Comparison of ENCODE assay signal across 1 cellular context in the genomic region with DNA sequence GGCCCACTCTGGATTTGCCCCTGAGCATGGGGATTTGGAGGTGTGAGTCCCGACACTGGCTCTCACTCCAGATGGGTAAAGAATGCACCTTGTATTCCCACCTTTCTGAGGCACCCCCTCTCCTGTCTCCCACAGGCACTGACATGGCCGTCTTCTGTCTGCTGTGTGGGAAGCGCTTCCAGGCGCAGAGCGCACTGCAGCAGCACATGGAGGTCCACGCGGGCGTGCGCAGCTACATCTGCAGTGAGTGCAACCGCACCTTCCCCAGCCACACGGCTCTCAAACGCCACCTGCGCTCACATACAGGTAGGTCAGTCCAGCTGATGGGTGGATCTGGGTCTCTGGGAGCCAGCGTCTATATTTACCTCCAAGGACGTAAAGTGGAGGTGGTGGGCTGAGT.
TF ChIP-seq lines count a peak whose summit lies in the region.

No MANE protein-coding gene starts in this region.

TF ChIP-seq in IMR-90, 13 proteins besides CTCF, POLR2A, EP300 and RAD21:
- TF ChIP-seq USF2 (IDR thresholded peaks at IDR 0.05; ENCODE audit: low read depth, low read length) = no peak
TF ChIP-seq in IMR-90: peak in this region for 0.
